ENCODE assay signal across 20 cellular contexts in the genomic region with DNA sequence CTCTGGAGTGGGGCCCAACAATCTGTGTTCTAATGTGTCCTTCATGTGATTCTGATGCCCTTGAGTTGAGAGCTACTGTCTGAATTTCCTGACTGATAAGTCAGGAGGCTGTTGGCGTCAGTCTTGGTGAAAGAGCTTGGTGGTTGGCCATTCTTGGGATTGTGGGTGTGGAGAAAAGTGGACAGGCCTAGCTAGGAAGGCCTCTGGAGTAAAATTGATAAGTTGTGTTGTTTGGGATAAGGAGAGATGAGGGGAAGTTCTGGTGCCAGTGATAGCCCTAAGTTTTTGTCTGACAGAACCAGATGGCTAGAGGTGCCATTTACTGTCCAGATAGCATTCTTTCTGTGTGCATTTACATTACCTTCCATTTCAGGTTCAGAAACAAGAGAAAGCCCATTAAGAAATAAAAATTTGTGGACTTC. TPM values are rescaled to one million over a fixed set of nuclear protein-coding genes. Genes with fewer than 3 reads are reported as not detected.
DNase-seq lines count a peak whose midpoint lies in the region; ATAC-seq and TF ChIP-seq lines count a peak whose summit lies in the region.
"Had no signal": no experiment of that assay in that cellular context is flagged by ENCODE, and none has a peak within 500 bp of the region (broad histone marks: within the 10 kb centered on the region; RNA-seq: fewer than 3 reads in every experiment).

No MANE protein-coding gene starts in this region.

- no peaks in the 10 kb centered on the region for H3K9me3 ChIP-seq in cardiac muscle cell (ENCODE audit: low read depth)
- H3K9me3 ChIP-seq: prostate gland had no signal

- no peaks in the 10 kb centered on the region for H3K36me3 ChIP-seq in cardiac muscle cell
- H3K36me3 ChIP-seq: prostate gland had no signal

- peaks cover 19% of the 10 kb centered on the region for H3K36me3 Mint-ChIP-seq in T-helper 1 cell treated with Interleukin-12 subunit alpha and Interleukin-12 subunit beta and Interleukin-4 antibody, amounts not matched to agents 30 μg/mL and 1 μg/mL, for 36 hours (ENCODE audit: low read depth)
- H3K36me3 Mint-ChIP-seq in neural crest cell (ENCODE audit: low read depth) = peaks cover 2% of the 10 kb centered on the region
- H3K36me3 Mint-ChIP-seq: natural killer cell treated with Interleukin-12 subunit alpha and Interleukin-12 subunit beta and Interleukin-15 and Interleukin-18, amount 100 ng/mL, for 72 hours had no signal

- H3K4me3 Mint-ChIP-seq in T-helper 1 cell treated with Interleukin-12 subunit alpha and Interleukin-12 subunit beta and Interleukin-4 antibody, amounts not matched to agents 30 μg/mL and 1 μg/mL, for 36 hours = no peak overlapping the region
- H3K4me3 Mint-ChIP-seq in neural crest cell = no peak overlapping the region
- H3K4me3 Mint-ChIP-seq: dendritic cell treated with granulocyte-macrophage colony-stimulating factor and Interleukin-4, amounts not matched to agents 40 ng/mL and 50 ng/mL, for 4 days; mesothelial cell of epicardium; natural killer cell treated with Interleukin-12 subunit alpha and Interleukin-12 subunit beta and Interleukin-15 and Interleukin-18, amount 100 ng/mL, for 72 hours; stimulated activated naive B cell treated with anti-CD40 and anti-IgM and Interleukin-4, amounts not matched to agents 10 μg/mL and 1 μg/mL and 100 μg/mL, for 72 hours had no signal

- H3K4me3 ChIP-seq in cardiac muscle cell = no peak overlapping the region
- H3K4me3 ChIP-seq: prostate gland had no signal

- no peaks in the 10 kb centered on the region for H3K27me3 ChIP-seq in cardiac muscle cell
- H3K27me3 ChIP-seq in foreskin keratinocyte = no peaks in the 10 kb centered on the region

- CTCF ChIA-PET in HEK293T (lab: Yijun Ruan, JAX) = interaction anchor here (0.6 kb wide), 1 partner anchor 34 kb away, joined by 7 read pairs; no protein-coding TSS in a partner anchor

- POLR2A ChIA-PET in HEK293T (lab: Yijun Ruan, JAX) = interaction anchor here (0.7 to 1.7 kb wide), 4 partner anchors 10 to 559 kb away, joined by 3 to 7 read pairs (median 4); partner anchors contain the start of genes LETM1 and NSD2

- no peaks in the 10 kb centered on the region for H3K9me3 Mint-ChIP-seq in T-helper 1 cell treated with Interleukin-12 subunit alpha and Interleukin-12 subunit beta and Interleukin-4 antibody, amounts not matched to agents 30 μg/mL and 1 μg/mL, for 36 hours
- H3K9me3 Mint-ChIP-seq in neural crest cell = no peaks in the 10 kb centered on the region
- H3K9me3 Mint-ChIP-seq: mesothelial cell of epicardium; natural killer cell treated with Interleukin-12 subunit alpha and Interleukin-12 subunit beta and Interleukin-15 and Interleukin-18, amount 100 ng/mL, for 72 hours had no signal

- DNase-seq in T-helper 1 cell = no peak
- DNase-seq in OCI-M1 (lab: John Stamatoyannopoulos, UW) = peak; percentile 90
- no peak for DNase-seq in cardiac muscle cell (ENCODE audit: low read depth in 1 of 2, low spot score in 1 of 2)
- DNase-seq in neural crest cell (ENCODE audit: low read depth, low spot score) = no peak
- no peak for DNase-seq in superior temporal gyrus (ENCODE audit: extremely low spot score)
- DNase-seq in foreskin keratinocyte = no peak
- DNase-seq in HEK293T (ENCODE audit: extremely low spot score) = no peak
- DNase-seq: activated CD4-positive, alpha-beta T cell treated with anti-CD3 and anti-CD28 coated beads for 4 hours; glutamatergic neuron; KG1; NCI-H1436 treated with DMSO at 0.1 percent for 48 hours; NK-92 treated with Interleukin-12 subunit alpha and Interleukin-12 subunit beta, amount 100 ng/mL, for 24 hours; stimulated activated CD4-positive, alpha-beta T cell treated with anti-CD3 and anti-CD28 coated beads, Interleukin-1b, Interleukin-23, amount 100 ng/mL, for 48 hours; stimulated activated naive B cell treated with anti-CD40 and anti-IgM and Interleukin-4, amounts not matched to agents 10 μg/mL and 1 μg/mL and 100 μg/mL, for 72 hours had no signal

- H3K4me1 ChIP-seq in cardiac muscle cell (ENCODE audit: low read depth) (peaks cover 31% of the 10 kb centered on the region), foreskin keratinocyte (no peaks in the 10 kb centered on the region)
- H3K4me1 ChIP-seq: prostate gland had no signal

- H3K27ac ChIP-seq in cardiac muscle cell (peak overlapping the region; percentile 67), foreskin keratinocyte (no peak overlapping the region)
- H3K27ac ChIP-seq: 22Rv1, prostate gland had no signal

- no peaks in the 10 kb centered on the region for H3K27me3 Mint-ChIP-seq in T-helper 1 cell treated with Interleukin-12 subunit alpha and Interleukin-12 subunit beta and Interleukin-4 antibody, amounts not matched to agents 30 μg/mL and 1 μg/mL, for 36 hours (ENCODE audit: low read depth)
- no peaks in the 10 kb centered on the region for H3K27me3 Mint-ChIP-seq in neural crest cell (ENCODE audit: low read depth)
- H3K27me3 Mint-ChIP-seq: dendritic cell treated with granulocyte-macrophage colony-stimulating factor and Interleukin-4, amounts not matched to agents 40 ng/mL and 50 ng/mL, for 4 days; natural killer cell treated with Interleukin-12 subunit alpha and Interleukin-12 subunit beta and Interleukin-15 and Interleukin-18, amount 100 ng/mL, for 72 hours; stimulated activated naive B cell treated with anti-CD40 and anti-IgM and Interleukin-4, amounts not matched to agents 10 μg/mL and 1 μg/mL and 100 μg/mL, for 72 hours had no signal

- peaks cover 53% of the 10 kb centered on the region for H3K4me1 Mint-ChIP-seq in T-helper 1 cell treated with Interleukin-12 subunit alpha and Interleukin-12 subunit beta and Interleukin-4 antibody, amounts not matched to agents 30 μg/mL and 1 μg/mL, for 36 hours (ENCODE audit: low read depth)
- peaks cover 57% of the 10 kb centered on the region for H3K4me1 Mint-ChIP-seq in neural crest cell

- ATAC-seq in foreskin keratinocyte = no peak
- ATAC-seq: natural killer cell treated with Interleukin-12 subunit alpha and Interleukin-12 subunit beta and Interleukin-15 and Interleukin-18, amount 100 ng/mL, for 72 hours; stimulated activated naive B cell treated with anti-CD40 and anti-IgM and Interleukin-4, amounts not matched to agents 10 μg/mL and 1 μg/mL and 100 μg/mL, for 72 hours had no signal

- TF ChIP-seq CTCF in cardiac muscle cell (IDR thresholded peaks at IDR 0.05; ENCODE audit: low read depth, low read length) (no peak), neural crest cell (conservative IDR thresholded peaks at IDR 0.05) (no peak), foreskin keratinocyte (conservative IDR thresholded peaks at IDR 0.05) (no peak)

- H3K27ac Mint-ChIP-seq in T-helper 1 cell treated with Interleukin-12 subunit alpha and Interleukin-12 subunit beta and Interleukin-4 antibody, amounts not matched to agents 30 μg/mL and 1 μg/mL, for 36 hours = peak overlapping the region; percentile 68
- H3K27ac Mint-ChIP-seq in neural crest cell (ENCODE audit: unreplicated experiment) = peak overlapping the region; percentile 60
- H3K27ac Mint-ChIP-seq: dendritic cell treated with granulocyte-macrophage colony-stimulating factor and Interleukin-4, amounts not matched to agents 40 ng/mL and 50 ng/mL, for 4 days; mesothelial cell of epicardium; stimulated activated naive B cell treated with anti-CD40 and anti-IgM and Interleukin-4, amounts not matched to agents 10 μg/mL and 1 μg/mL and 100 μg/mL, for 72 hours had no signal

TF ChIP-seq in HEK293T, 16 proteins besides CTCF, POLR2A, EP300 and RAD21:
- TF ChIP-seq ELF4 (IDR thresholded peaks at IDR 0.05) = no peak
- TF ChIP-seq L3MBTL2 (conservative IDR thresholded peaks at IDR 0.05) = no peak
- no peak for TF ChIP-seq BHLHE40 (IDR thresholded peaks at IDR 0.05; ENCODE audit: borderline replicate concordance)
- no peak for TF ChIP-seq PKNOX1 (IDR thresholded peaks at IDR 0.05)
- TF ChIP-seq SP1 (IDR thresholded peaks at IDR 0.05) = no peak
- TF ChIP-seq FOXK2 (IDR thresholded peaks at IDR 0.05) = no peak
- TF ChIP-seq ARNT (IDR thresholded peaks at IDR 0.05) = no peak
- TF ChIP-seq TARDBP (IDR thresholded peaks at IDR 0.05) = no peak
- no peak for TF ChIP-seq ZNF384 (IDR thresholded peaks at IDR 0.05)
- no peak for TF ChIP-seq NFRKB (IDR thresholded peaks at IDR 0.05)
- TF ChIP-seq FOXM1 (IDR thresholded peaks at IDR 0.05; ENCODE audit: borderline replicate concordance) = no peak
- TF ChIP-seq HDGF (IDR thresholded peaks at IDR 0.05; ENCODE audit: borderline replicate concordance) = no peak
- no peak for TF ChIP-seq LEF1 (IDR thresholded peaks at IDR 0.05; ENCODE audit: borderline replicate concordance)

RNA-seq across cellular contexts. Expression of gene NSD2, which starts 11.7 kb away (rescaled TPM):
- 49.8 and 91.3 TPM in 2 replicates for total RNA-seq in cardiac muscle cell
- polyA plus RNA-seq in cardiac muscle cell = 49.0 and 84.6 TPM in 2 replicates
- 269 and 274 TPM in 2 replicates for total RNA-seq in neural crest cell
- total RNA-seq in foreskin keratinocyte = 115 and 132 TPM in 2 replicates
- 28.5 and 36.8 TPM in 2 replicates for polyA plus RNA-seq in foreskin keratinocyte

RNA-seq across cellular contexts. Expression of gene LETM1, which starts 26.9 kb away (rescaled TPM):
- total RNA-seq in cardiac muscle cell = 53.3 and 61.5 TPM in 2 replicates
- polyA plus RNA-seq in cardiac muscle cell = 22.5 and 23.3 TPM in 2 replicates
- 59.5 and 60.6 TPM in 2 replicates for total RNA-seq in neural crest cell
- total RNA-seq in foreskin keratinocyte = 54.3 and 61.8 TPM in 2 replicates
- 19.5 and 23.5 TPM in 2 replicates for polyA plus RNA-seq in foreskin keratinocyte
